9 cellular contexts compared by ENCODE assay signal in genomic region chr6:11460837-11461661, GRCh38.
DNase-seq lines count a peak whose midpoint lies in the region; ATAC-seq and TF ChIP-seq lines count a peak whose summit lies in the region.
"Had no signal": no experiment of that assay in that cellular context is flagged by ENCODE, and none has a peak within 500 bp of the region (broad histone marks: within the 10 kb centered on the region; RNA-seq: fewer than 3 reads in every experiment).

No MANE protein-coding gene starts in this region.

- H3K27me3 Mint-ChIP-seq in activated CD8-positive, alpha-beta T cell treated with anti-CD3 and anti-CD28 coated beads for 36 hours: no peaks in the 10 kb centered on the region
- no peaks in the 10 kb centered on the region for H3K27me3 Mint-ChIP-seq in activated CD8-positive, alpha-beta T cell treated with anti-CD3 and anti-CD28 coated beads, Interleukin-2, amount 10 ng/mL, durations not matched to agents 7 days and 5 days (ENCODE audit: low read depth)
- H3K27me3 Mint-ChIP-seq in stimulated activated memory B cell treated with anti-CD40 and anti-IgM and Interleukin-4, amounts not matched to agents 10 μg/mL and 1 μg/mL and 100 μg/mL, for 72 hours: no peaks in the 10 kb centered on the region

- H3K9me3 ChIP-seq in Karpas-422 (ENCODE audit: low read length) (no peaks in the 10 kb centered on the region), BE2C (no peaks in the 10 kb centered on the region; the same call in 1 of the 2 replicates), right cardiac atrium (ENCODE audit: control insufficient read depth, low read length) (no peaks in the 10 kb centered on the region)

- no peak for TF ChIP-seq CTCF in activated CD8-positive, alpha-beta T cell treated with anti-CD3 and anti-CD28 coated beads for 36 hours (IDR thresholded peaks at IDR 0.05)
- TF ChIP-seq CTCF in BE2C (IDR thresholded peaks at IDR 0.05; ENCODE audit: low read depth, low read length): no peak

- H2AFZ ChIP-seq in Karpas-422 (ENCODE audit: low read length): no peak overlapping the region

- H3K27ac ChIP-seq in Karpas-422 (ENCODE audit: low read length) (peak overlapping the region; percentile 76), right cardiac atrium (ENCODE audit: low read length) (no peak overlapping the region)

- peak overlapping the region; percentile 63 for H3K4me2 ChIP-seq in Karpas-422 (ENCODE audit: low read depth, low read length, poor library complexity, severe bottlenecking)

- H3K27ac Mint-ChIP-seq in activated CD8-positive, alpha-beta T cell treated with anti-CD3 and anti-CD28 coated beads for 36 hours: peak overlapping the region; percentile 92
- H3K27ac Mint-ChIP-seq in activated CD8-positive, alpha-beta T cell treated with anti-CD3 and anti-CD28 coated beads, Interleukin-2, amount 10 ng/mL, durations not matched to agents 7 days and 5 days: no peak overlapping the region
- H3K27ac Mint-ChIP-seq in stimulated activated memory B cell treated with anti-CD40 and anti-IgM and Interleukin-4, amounts not matched to agents 10 μg/mL and 1 μg/mL and 100 μg/mL, for 72 hours: peak overlapping the region; percentile 83

- H3K27me3 ChIP-seq in Karpas-422 (ENCODE audit: low read length) (no peaks in the 10 kb centered on the region), BE2C (no peaks in the 10 kb centered on the region), right cardiac atrium (ENCODE audit: control insufficient read depth, insufficient read depth) (no peaks in the 10 kb centered on the region)
- H3K27me3 ChIP-seq: heart right ventricle had no signal

- peak overlapping the region; percentile 50 for H3K4me3 ChIP-seq in Karpas-422 (ENCODE audit: low read length)
- H3K4me3 ChIP-seq in BE2C (ENCODE audit: low read depth, low read length): no peak overlapping the region
- H3K4me3 ChIP-seq in right cardiac atrium (ENCODE audit: low read length): no peak overlapping the region
- H3K4me3 ChIP-seq: heart right ventricle had no signal

- WGBS in right cardiac atrium: 72% methylated on average over 7 of the region's 7 CpGs

- no peaks in the 10 kb centered on the region for H4K20me1 ChIP-seq in Karpas-422 (ENCODE audit: insufficient read depth, low read depth, low read length)

- H3K4me3 Mint-ChIP-seq in activated CD8-positive, alpha-beta T cell treated with anti-CD3 and anti-CD28 coated beads for 36 hours: peak overlapping the region; percentile 18
- H3K4me3 Mint-ChIP-seq in activated CD8-positive, alpha-beta T cell treated with anti-CD3 and anti-CD28 coated beads, Interleukin-2, amount 10 ng/mL, durations not matched to agents 7 days and 5 days: no peak overlapping the region
- H3K4me3 Mint-ChIP-seq in stimulated activated memory B cell treated with anti-CD40 and anti-IgM and Interleukin-4, amounts not matched to agents 10 μg/mL and 1 μg/mL and 100 μg/mL, for 72 hours: peak overlapping the region; percentile 64

- peaks cover 6% of the 10 kb centered on the region for H3K9me3 Mint-ChIP-seq in activated CD8-positive, alpha-beta T cell treated with anti-CD3 and anti-CD28 coated beads for 36 hours
- H3K9me3 Mint-ChIP-seq in activated CD8-positive, alpha-beta T cell treated with anti-CD3 and anti-CD28 coated beads, Interleukin-2, amount 10 ng/mL, durations not matched to agents 7 days and 5 days (ENCODE audit: insufficient read depth): no peaks in the 10 kb centered on the region
- H3K9me3 Mint-ChIP-seq in stimulated activated memory B cell treated with anti-CD40 and anti-IgM and Interleukin-4, amounts not matched to agents 10 μg/mL and 1 μg/mL and 100 μg/mL, for 72 hours: peaks cover under 1% of the 10 kb centered on the region

- peak; percentile 64 for ATAC-seq in activated CD8-positive, alpha-beta T cell treated with anti-CD3 and anti-CD28 coated beads for 36 hours
- no peak for ATAC-seq in activated CD8-positive, alpha-beta T cell treated with anti-CD3 and anti-CD28 coated beads, Interleukin-2, amount 10 ng/mL, durations not matched to agents 7 days and 5 days
- peak; percentile 71 for ATAC-seq in HG02588 (IDR thresholded peaks at IDR 0.05; ENCODE audit: unreplicated experiment)
- peak; percentile 94 for ATAC-seq in stimulated activated memory B cell treated with anti-CD40 and anti-IgM and Interleukin-4, amounts not matched to agents 10 μg/mL and 1 μg/mL and 100 μg/mL, for 72 hours
- no peak for ATAC-seq in right cardiac atrium

- H3K36me3 ChIP-seq in Karpas-422 (ENCODE audit: insufficient read depth, low read length) (no peaks in the 10 kb centered on the region), BE2C (no peaks in the 10 kb centered on the region)
- H3K36me3 ChIP-seq: heart right ventricle had no signal

- H3K79me2 ChIP-seq in Karpas-422 (ENCODE audit: low read length): no peaks in the 10 kb centered on the region

- 0 out of 2 replicates have a peak overlapping the region, but pooled peaks have one; percentile 20 for H3K9ac ChIP-seq in Karpas-422 (ENCODE audit: low read length)

- CTCF ChIA-PET in activated CD8-positive, alpha-beta T cell treated with anti-CD3 and anti-CD28 coated beads for 36 hours (lab: Charles Lee): interaction anchor here (1.0 to 3.0 kb wide), 4 partner anchors 23 to 289 kb away, joined by 3 to 20 read pairs (median 4); no protein-coding TSS in a partner anchor
- CTCF ChIA-PET in activated CD8-positive, alpha-beta T cell treated with anti-CD3 and anti-CD28 coated beads, Interleukin-2, amount 10 ng/mL, durations not matched to agents 7 days and 5 days (lab: Charles Lee): interaction anchor here (0.6 to 2.8 kb wide), 4 partner anchors 35 to 289 kb away, joined by 3 to 12 read pairs (median 7); no protein-coding TSS in a partner anchor

- peak; percentile 49 for DNase-seq in activated CD8-positive, alpha-beta T cell treated with anti-CD3 and anti-CD28 coated beads for 36 hours
- DNase-seq in activated CD8-positive, alpha-beta T cell treated with anti-CD3 and anti-CD28 coated beads, Interleukin-2, amount 10 ng/mL, durations not matched to agents 7 days and 5 days: no peak
- DNase-seq in Karpas-422: peak; percentile 95
- DNase-seq in BE2C: no peak
- DNase-seq in right cardiac atrium: no peak
- DNase-seq in nucleus accumbens (lab: John Stamatoyannopoulos, UW): no peak
- DNase-seq: heart right ventricle had no signal

- H3K4me1 Mint-ChIP-seq in activated CD8-positive, alpha-beta T cell treated with anti-CD3 and anti-CD28 coated beads for 36 hours (ENCODE audit: low read depth): peaks cover 35% of the 10 kb centered on the region
- H3K4me1 Mint-ChIP-seq in activated CD8-positive, alpha-beta T cell treated with anti-CD3 and anti-CD28 coated beads, Interleukin-2, amount 10 ng/mL, durations not matched to agents 7 days and 5 days (ENCODE audit: low read depth): peaks cover 25% of the 10 kb centered on the region
- H3K4me1 Mint-ChIP-seq in stimulated activated memory B cell treated with anti-CD40 and anti-IgM and Interleukin-4, amounts not matched to agents 10 μg/mL and 1 μg/mL and 100 μg/mL, for 72 hours: peaks cover 35% of the 10 kb centered on the region

- H3K36me3 Mint-ChIP-seq in activated CD8-positive, alpha-beta T cell treated with anti-CD3 and anti-CD28 coated beads for 36 hours (ENCODE audit: low read depth): peaks cover 2% of the 10 kb centered on the region
- H3K36me3 Mint-ChIP-seq in activated CD8-positive, alpha-beta T cell treated with anti-CD3 and anti-CD28 coated beads, Interleukin-2, amount 10 ng/mL, durations not matched to agents 7 days and 5 days (ENCODE audit: low read depth): peaks cover 4% of the 10 kb centered on the region
- H3K36me3 Mint-ChIP-seq in stimulated activated memory B cell treated with anti-CD40 and anti-IgM and Interleukin-4, amounts not matched to agents 10 μg/mL and 1 μg/mL and 100 μg/mL, for 72 hours: peaks cover 5% of the 10 kb centered on the region

- H3K4me1 ChIP-seq in Karpas-422 (ENCODE audit: low read length) (peaks cover 41% of the 10 kb centered on the region), BE2C (no peaks in the 10 kb centered on the region), right cardiac atrium (ENCODE audit: control insufficient read depth, insufficient read depth, low read length) (no peaks in the 10 kb centered on the region)

- intact Hi-C loops in activated CD8-positive, alpha-beta T cell treated with anti-CD3 and anti-CD28 coated beads for 36 hours (cut with micrococcal nuclease): loop anchor here (5.0 kb wide), 1 partner anchor 94 kb away; no protein-coding TSS in a partner anchor
- intact Hi-C loops in right cardiac atrium (cut with DNase I): no loop called here

- no peaks in the 10 kb centered on the region for H3K9me2 ChIP-seq in Karpas-422 (replicated peaks; ENCODE audit: insufficient read depth, low read length)

- POLR2A ChIA-PET in activated CD8-positive, alpha-beta T cell treated with anti-CD3 and anti-CD28 coated beads for 36 hours (lab: Charles Lee): interaction anchor here (0.7 to 1.3 kb wide), 3 partner anchors 10 to 228 kb away, joined by 3 read pairs; no protein-coding TSS in a partner anchor
- POLR2A ChIA-PET in activated CD8-positive, alpha-beta T cell treated with anti-CD3 and anti-CD28 coated beads, Interleukin-2, amount 10 ng/mL, durations not matched to agents 7 days and 5 days (lab: Charles Lee): interaction anchor here (1.0 to 1.1 kb wide), 2 partner anchors 79 to 228 kb away, joined by 3 read pairs; partner anchors contain the start of gene NEDD9

Comparison
In these comparisons a context has a peak if more than half of its experiments do, and no peak if none do; other contexts are left out.
1. ATAC-seq: peak in activated CD8-positive, alpha-beta T cell treated with anti-CD3 and anti-CD28 coated beads for 36 hours (single experiment), HG02588 (single experiment) and stimulated activated memory B cell treated with anti-CD40 and anti-IgM and Interleukin-4, amounts not matched to agents 10 μg/mL and 1 μg/mL and 100 μg/mL, for 72 hours (single experiment); none in activated CD8-positive, alpha-beta T cell treated with anti-CD3 and anti-CD28 coated beads, Interleukin-2, amount 10 ng/mL, durations not matched to agents 7 days and 5 days (single experiment) and right cardiac atrium (0 of 2).
2. DNase-seq: peak in activated CD8-positive, alpha-beta T cell treated with anti-CD3 and anti-CD28 coated beads for 36 hours (single experiment) and Karpas-422 (single experiment); none in activated CD8-positive, alpha-beta T cell treated with anti-CD3 and anti-CD28 coated beads, Interleukin-2, amount 10 ng/mL, durations not matched to agents 7 days and 5 days (single experiment), BE2C (single experiment), right cardiac atrium (0 of 3) and nucleus accumbens (0 of 56).